ENCODE assay signal across 1 cellular context in the genomic region with DNA sequence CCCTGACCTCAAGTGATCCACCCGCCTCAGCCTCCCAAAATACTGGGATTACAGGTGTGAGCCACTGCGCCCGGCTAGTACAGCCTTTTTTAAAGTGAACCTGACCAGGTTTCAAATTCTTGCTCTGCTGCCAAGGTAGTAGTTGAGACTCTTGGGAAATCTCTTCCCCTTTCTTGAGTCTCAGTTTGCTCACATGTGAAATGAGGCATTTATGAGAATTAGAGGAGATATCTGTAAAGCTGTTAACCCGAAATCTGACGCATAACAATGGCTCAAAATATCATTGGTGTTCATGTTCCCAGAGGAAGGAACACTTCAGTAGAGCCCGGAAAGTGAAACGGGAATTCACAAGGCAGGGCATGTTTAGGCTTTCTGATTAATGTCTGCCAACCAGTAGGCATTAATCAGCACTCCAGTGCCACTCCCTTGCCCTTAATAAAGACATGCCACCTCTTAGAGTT.
TF ChIP-seq lines count a peak whose summit lies in the region.

No MANE protein-coding gene starts in this region.

TF ChIP-seq in K562, 482 proteins besides CTCF, POLR2A, EP300 and RAD21:
- TF ChIP-seq ZNF184 (CRISPR knock-in tag; IDR thresholded peaks at IDR 0.05) = no peak
- 0 out of 2 replicates have a peak, but pooled peaks have one; percentile 26 for TF ChIP-seq ZNF589 (CRISPR knock-in tag; IDR thresholded peaks at IDR 0.05; ENCODE audit: low read depth)
